In genomic region chr16:29802416-29802935, GRCh38 we compare ENCODE assay signal across 12 cellular contexts. TPM values are rescaled to one million over a fixed set of nuclear protein-coding genes. Genes with fewer than 3 reads are reported as not detected.
A peak's percentile ranks its signal among the peaks of the same experiment; 100 is the strongest.
DNase-seq lines count a peak whose midpoint lies in the region; ATAC-seq, FAIRE-seq and TF ChIP-seq lines count a peak whose summit lies in the region.
"Had no signal": no experiment of that assay in that cellular context is flagged by ENCODE, and none has a peak within 500 bp of the region (broad histone marks: within the 10 kb centered on the region; RNA-seq: fewer than 3 reads in every experiment).

No MANE protein-coding gene starts in this region.

- H4K20me1 ChIP-seq in BLaER1 treated with 17β-estradiol and CSF1 and Interleukin-3, amounts not matched to agents 10 nM and 100 nM, result peaks cover 0 to 10% (median 0%) of the 10 kb centered on the region in 11 experiments; a peak in 3 of 22 replicates
- no peaks in the 10 kb centered on the region for H4K20me1 ChIP-seq in SK-N-SH (ENCODE audit: insufficient read depth)

- POLR2A ChIA-PET in CD8-positive, alpha-beta memory T cell (lab: Charles Lee), result interaction anchor here (0.6 to 2.9 kb wide), 4 partner anchors 8 to 73 kb away, joined by 3 to 9 read pairs (median 4); partner anchors contain the start of genes C16orf54 and KIF22
- POLR2A ChIA-PET in WTC11 (lab: Charles Lee), result interaction anchor here (1.0 to 1.1 kb wide), 2 partner anchors 12 to 13 kb away, joined by 3 to 5 read pairs; partner anchors contain the start of gene PAGR1
- POLR2A ChIA-PET in naive thymus-derived CD8-positive, alpha-beta T cell (lab: Charles Lee), result interaction anchor here (0.9 to 11.2 kb wide), 8 partner anchors 10 to 101 kb away, joined by 4 to 240 read pairs (median 18); partner anchors contain the start of genes C16orf54, KIF22 and PAGR1
- POLR2A ChIA-PET in SK-N-SH (lab: Yijun Ruan, JAX), result interaction anchor here (4.0 kb wide), 1 partner anchor 12 kb away, joined by 19 read pairs; the partner anchor contains the start of gene KIF22

- peaks cover 22 to 38% (median 28%) of the 10 kb centered on the region in 10 experiments for H3K4me1 ChIP-seq in BLaER1 treated with 17β-estradiol and CSF1 and Interleukin-3, amounts not matched to agents 10 nM and 100 nM
- peaks cover 11% of the 10 kb centered on the region for H3K4me1 ChIP-seq in CD8-positive, alpha-beta memory T cell (ENCODE audit: insufficient read depth, low read length)
- peaks cover 0 to 10% of the 10 kb centered on the region in 2 experiments; a peak in 1 of 4 replicates for H3K4me1 ChIP-seq in SK-N-SH (ENCODE audit: control insufficient read depth in 1 of 2, insufficient read depth in 2 of 2, low read depth in 1 of 2, low read length in 1 of 2)

- H3K36me3 Mint-ChIP-seq in CD8-positive, alpha-beta memory T cell, result peaks cover 5 to 56% (median 7%) of the 10 kb centered on the region in 3 donors
- H3K36me3 Mint-ChIP-seq in WTC11, result peaks cover 47% of the 10 kb centered on the region
- peaks cover 7 to 42% (median 16%) of the 10 kb centered on the region in 3 donors for H3K36me3 Mint-ChIP-seq in naive thymus-derived CD8-positive, alpha-beta T cell

- no peak for TF ChIP-seq RAD21 in SK-N-SH (IDR thresholded peaks at IDR 0.05; ENCODE audit: low read length)

- no peaks in the 10 kb centered on the region for H3K27me3 ChIP-seq in BLaER1 treated with 17β-estradiol and CSF1 and Interleukin-3, amounts not matched to agents 10 nM and 100 nM
- no peaks in the 10 kb centered on the region for H3K27me3 ChIP-seq in CD8-positive, alpha-beta memory T cell (ENCODE audit: insufficient read depth, low read length, poor library complexity, severe bottlenecking)
- H3K27me3 ChIP-seq in SK-N-SH (ENCODE audit: insufficient read depth), result no peaks in the 10 kb centered on the region

- H3K36me3 ChIP-seq in BLaER1 treated with 17β-estradiol and CSF1 and Interleukin-3, amounts not matched to agents 10 nM and 100 nM, result peaks cover 33 to 75% (median 63%) of the 10 kb centered on the region in 11 experiments
- H3K36me3 ChIP-seq in CD8-positive, alpha-beta memory T cell (ENCODE audit: insufficient read depth, low read length), result peaks cover 32% of the 10 kb centered on the region
- H3K36me3 ChIP-seq in SK-N-SH (replicated peaks in 1 of 2; ENCODE audit: control insufficient read depth in 1 of 2, insufficient read depth in 2 of 2, low read length in 1 of 2), result peaks cover 15 to 41% of the 10 kb centered on the region in 2 experiments

- no peaks in the 10 kb centered on the region for H3K9me3 Mint-ChIP-seq in CD8-positive, alpha-beta memory T cell
- H3K9me3 Mint-ChIP-seq in WTC11, result no peaks in the 10 kb centered on the region
- no peaks in the 10 kb centered on the region for H3K9me3 Mint-ChIP-seq in naive thymus-derived CD8-positive, alpha-beta T cell

- no peak for FAIRE-seq in RCC 7860 (lab: Jason Lieb, UNC)

- H3K4me3 ChIP-seq in BLaER1 treated with 17β-estradiol and CSF1 and Interleukin-3, amounts not matched to agents 10 nM and 100 nM, result no peak overlapping the region
- no peak overlapping the region for H3K4me3 ChIP-seq in CD8-positive, alpha-beta memory T cell (ENCODE audit: low read length)
- H3K4me3 ChIP-seq in SK-N-SH (ENCODE audit: low read depth in 2 of 2, low read length in 1 of 2), result no peak overlapping the region

- no peak for TF ChIP-seq EP300 in SK-N-SH (IDR thresholded peaks at IDR 0.05; ENCODE audit: borderline replicate concordance in 1 of 2, low read depth in 1 of 2, low read length in 1 of 2)

- H3K27ac Mint-ChIP-seq in CD8-positive, alpha-beta memory T cell, result peak overlapping the region in 5 of 8 donors; percentile 57 to 94 (median 72)
- peak overlapping the region; percentile 90; the same call in 1 of the 2 replicates for H3K27ac Mint-ChIP-seq in WTC11
- peak overlapping the region in 9 of 10 donors; percentile 21 to 99 (median 78) for H3K27ac Mint-ChIP-seq in naive thymus-derived CD8-positive, alpha-beta T cell

- H3K9me2 ChIP-seq in SK-N-SH, result no peaks in the 10 kb centered on the region

- no peaks in the 10 kb centered on the region for H3K27me3 Mint-ChIP-seq in CD8-positive, alpha-beta memory T cell
- no peaks in the 10 kb centered on the region for H3K27me3 Mint-ChIP-seq in WTC11 (ENCODE audit: low read depth)
- H3K27me3 Mint-ChIP-seq in naive thymus-derived CD8-positive, alpha-beta T cell, result peaks cover 0 to 1% (median 0%) of the 10 kb centered on the region in 5 donors

- H3K4me1 Mint-ChIP-seq in CD8-positive, alpha-beta memory T cell, result peaks cover 16 to 20% (median 17%) of the 10 kb centered on the region in 3 donors
- H3K4me1 Mint-ChIP-seq in WTC11, result peaks cover 22% of the 10 kb centered on the region
- peaks cover 13 to 22% (median 18%) of the 10 kb centered on the region in 4 donors for H3K4me1 Mint-ChIP-seq in naive thymus-derived CD8-positive, alpha-beta T cell

- peaks cover 25% of the 10 kb centered on the region for H3F3A ChIP-seq in SK-N-SH (replicated peaks; ENCODE audit: insufficient read depth)

- peak overlapping the region in 3 of 11 experiments; percentile 2 to 98 (median 96); a peak in 4 of 22 replicates for H3K27ac ChIP-seq in BLaER1 treated with 17β-estradiol and CSF1 and Interleukin-3, amounts not matched to agents 10 nM and 100 nM
- H3K27ac ChIP-seq in CD8-positive, alpha-beta memory T cell (ENCODE audit: low read depth, low read length), result no peak overlapping the region
- H3K27ac ChIP-seq in SK-N-SH (ENCODE audit: low read depth in 2 of 2, low read length in 1 of 2), result no peak overlapping the region

- H3K9ac ChIP-seq in BLaER1 treated with 17β-estradiol and CSF1 and Interleukin-3, amounts not matched to agents 10 nM and 100 nM, result peak overlapping the region in 4 of 11 experiments; percentile 34 to 95 (median 64); a peak in 6 of 22 replicates
- H3K9ac ChIP-seq in SK-N-SH, result no peak overlapping the region

- 97% methylated on average over 7 of the region's 8 CpGs for WGBS in SK-N-SH (ENCODE audit: low lambda C conversion rate)

- H3K9me3 ChIP-seq in BLaER1 treated with 17β-estradiol and CSF1 and Interleukin-3, amounts not matched to agents 10 nM and 100 nM (replicated peaks in 1 of 11), result no peaks in the 10 kb centered on the region
- no peaks in the 10 kb centered on the region for H3K9me3 ChIP-seq in CD8-positive, alpha-beta memory T cell (ENCODE audit: low read length)
- H3K9me3 ChIP-seq in SK-N-SH, result no peaks in the 10 kb centered on the region

- peak overlapping the region in 2 of 7 donors; percentile 28 to 91 for H3K4me3 Mint-ChIP-seq in CD8-positive, alpha-beta memory T cell
- no peak overlapping the region for H3K4me3 Mint-ChIP-seq in WTC11
- H3K4me3 Mint-ChIP-seq in naive thymus-derived CD8-positive, alpha-beta T cell, result peak overlapping the region in 4 of 10 donors; percentile 14 to 40 (median 32)

- CTCF ChIA-PET in CD8-positive, alpha-beta memory T cell (lab: Charles Lee), result interaction anchor here (1.6 to 7.5 kb wide), 6 partner anchors 12 to 102 kb away, joined by 4 to 42 read pairs (median 17); partner anchors contain the start of genes KIF22 and PAGR1
- CTCF ChIA-PET in WTC11 (lab: Charles Lee) (interaction anchor here (0.7 to 2.8 kb wide), 3 partner anchors 13 to 1098 kb away, joined by 3 to 11 read pairs (median 3); partner anchors contain the start of gene PAGR1), SK-N-SH (lab: Yijun Ruan, JAX) (interaction anchor here (1.2 to 1.9 kb wide), 5 partner anchors 10 to 229 kb away, joined by 4 to 9 read pairs (median 5); partner anchors contain the start of genes KIF22, PAGR1 and TLCD3B)

- ATAC-seq in WTC11, result no peak
- no peak for ATAC-seq in naive thymus-derived CD8-positive, alpha-beta T cell
- ATAC-seq: left colon, right cardiac atrium, SK-N-SH treated with all-trans-retinoic acid at 6 μM for 48 hours had no signal

- peak overlapping the region in 10 of 11 experiments; percentile 77 to 99 (median 94); a peak in 12 of 22 replicates for H3K4me2 ChIP-seq in BLaER1 treated with 17β-estradiol and CSF1 and Interleukin-3, amounts not matched to agents 10 nM and 100 nM
- no peak overlapping the region for H3K4me2 ChIP-seq in SK-N-SH

- no peak for TF ChIP-seq CTCF in WTC11 (IDR thresholded peaks at IDR 0.05)
- TF ChIP-seq CTCF in SK-N-SH (IDR thresholded peaks at IDR 0.05), result no peak

- H2AFZ ChIP-seq in SK-N-SH (ENCODE audit: low read depth), result no peak overlapping the region

- DNase-seq in CD8-positive, alpha-beta memory T cell, result no peak
- DNase-seq in WTC11 (ENCODE audit: low spot score) (no peak), dermis blood vessel endothelial cell (no peak), SK-N-SH (no peak), RCC 7860 (ENCODE audit: low spot score) (no peak)
- no peak for DNase-seq in naive thymus-derived CD8-positive, alpha-beta T cell
- DNase-seq: left colon, NCI-H1694 treated with DMSO at 0.1 percent for 48 hours, NCI-H524 had no signal

- H3K79me2 ChIP-seq in SK-N-SH (ENCODE audit: insufficient read depth), result peaks cover 4% of the 10 kb centered on the region

RNA-seq across cellular contexts. Expression of gene MAZ, which starts 3.9 kb away (rescaled TPM):
- 100 to 1,000 TPM; 455 to 478 TPM for total RNA-seq in CD8-positive, alpha-beta memory T cell
- polyA plus RNA-seq in CD8-positive, alpha-beta memory T cell, result 85.7 TPM
- 392 to 405 TPM (median 395 TPM) in 3 replicates for total RNA-seq in WTC11 (2021)
- total RNA-seq in naive thymus-derived CD8-positive, alpha-beta T cell, result 100 to 1,000 TPM; 278 to 282 TPM
- 10 to 100 TPM; 50.3 to 74.6 (median 58.8) TPM for polyA plus RNA-seq in naive thymus-derived CD8-positive, alpha-beta T cell
- total RNA-seq in dermis blood vessel endothelial cell, result 130 and 265 TPM in 2 replicates
- 117 and 163 TPM in 2 replicates for polyA plus RNA-seq in SK-N-SH (2012; rRNA removed)
- 77.9 and 147 TPM in 2 replicates for polyA plus RNA-seq in SK-N-SH (2012; cell fraction: cytosol; rRNA removed)
- polyA plus RNA-seq in SK-N-SH (2012; cell fraction: nucleus; rRNA removed), result 131 and 155 TPM in 2 replicates

RNA-seq across cellular contexts. Expression of gene PRRT2, which starts 9.5 kb away (rescaled TPM):
- 1 to 10 TPM; 1.2 to 1.3 TPM for total RNA-seq in CD8-positive, alpha-beta memory T cell
- 0.18 TPM for polyA plus RNA-seq in CD8-positive, alpha-beta memory T cell
- total RNA-seq in WTC11 (2021), result 20.5 to 25.3 TPM (median 23.6 TPM) in 3 replicates
- 1 to 10 TPM; 1.5 to 1.6 TPM for total RNA-seq in naive thymus-derived CD8-positive, alpha-beta T cell
- polyA plus RNA-seq in naive thymus-derived CD8-positive, alpha-beta T cell, result under 1 TPM in 2 of 3 donors, not detected in 1; 0.14 to 0.21 TPM
- 0.68 TPM in 1 of 2 replicates, not detected in the other for total RNA-seq in dermis blood vessel endothelial cell
- 28.1 and 29.3 TPM in 2 replicates for polyA plus RNA-seq in SK-N-SH (2012; rRNA removed)
- polyA plus RNA-seq in SK-N-SH (2012; cell fraction: cytosol; rRNA removed), result 2.3 and 3.4 TPM in 2 replicates
- polyA plus RNA-seq in SK-N-SH (2012; cell fraction: nucleus; rRNA removed), result 256 and 346 TPM in 2 replicates

RNA-seq across cellular contexts. Expression of gene KIF22, which starts 11.9 kb away (rescaled TPM):
- total RNA-seq in CD8-positive, alpha-beta memory T cell, result 100 to 1,000 TPM; 118 to 131 TPM
- polyA plus RNA-seq in CD8-positive, alpha-beta memory T cell, result 61.2 TPM
- 165 to 182 TPM (median 175 TPM) in 3 replicates for total RNA-seq in WTC11 (2021)
- total RNA-seq in naive thymus-derived CD8-positive, alpha-beta T cell, result 10 to 100 TPM; 79.6 to 84.6 TPM
- 10 to 100 TPM; 36.9 to 45.4 (median 39.6) TPM for polyA plus RNA-seq in naive thymus-derived CD8-positive, alpha-beta T cell
- total RNA-seq in dermis blood vessel endothelial cell, result 26.7 and 76.9 TPM in 2 replicates
- 63.8 and 64.1 TPM in 2 replicates for polyA plus RNA-seq in SK-N-SH (2012; rRNA removed)
- polyA plus RNA-seq in SK-N-SH (2012; cell fraction: cytosol; rRNA removed), result 25.9 and 37.8 TPM in 2 replicates
- 200 and 291 TPM in 2 replicates for polyA plus RNA-seq in SK-N-SH (2012; cell fraction: nucleus; rRNA removed)

RNA-seq across cellular contexts. Expression of gene PAGR1, which starts 13.5 kb away (rescaled TPM):
- total RNA-seq in CD8-positive, alpha-beta memory T cell, result 10 to 100 TPM; 41.9 to 44.3 TPM
- 53.1 TPM for polyA plus RNA-seq in CD8-positive, alpha-beta memory T cell
- 60.1 to 69.0 TPM (median 66.8 TPM) in 3 replicates for total RNA-seq in WTC11 (2021)
- 10 to 100 TPM; 31.3 to 35.9 TPM for total RNA-seq in naive thymus-derived CD8-positive, alpha-beta T cell
- 10 to 100 TPM; 51.4 to 57.5 (median 55.5) TPM for polyA plus RNA-seq in naive thymus-derived CD8-positive, alpha-beta T cell
- total RNA-seq in dermis blood vessel endothelial cell, result 23.5 and 30.1 TPM in 2 replicates
- 48.5 and 57.7 TPM in 2 replicates for polyA plus RNA-seq in SK-N-SH (2012; rRNA removed)
- 21.6 and 26.9 TPM in 2 replicates for polyA plus RNA-seq in SK-N-SH (2012; cell fraction: cytosol; rRNA removed)
- polyA plus RNA-seq in SK-N-SH (2012; cell fraction: nucleus; rRNA removed), result 270 and 364 TPM in 2 replicates

RNA-seq across cellular contexts. Expression of gene MVP, which starts 17.8 kb away (rescaled TPM):
- 10 to 100 TPM; 54.5 to 55.4 TPM for total RNA-seq in CD8-positive, alpha-beta memory T cell
- 155 TPM for polyA plus RNA-seq in CD8-positive, alpha-beta memory T cell
- total RNA-seq in WTC11 (2021), result 8.9 to 10.8 TPM (median 10.0 TPM) in 3 replicates
- total RNA-seq in naive thymus-derived CD8-positive, alpha-beta T cell, result 100 to 1,000 TPM; 123 to 132 TPM
- 100 to 1,000 TPM; 120 to 160 (median 134) TPM for polyA plus RNA-seq in naive thymus-derived CD8-positive, alpha-beta T cell
- total RNA-seq in dermis blood vessel endothelial cell, result 222 and 262 TPM in 2 replicates
- 198 and 222 TPM in 2 replicates for polyA plus RNA-seq in SK-N-SH (2012; rRNA removed)
- polyA plus RNA-seq in SK-N-SH (2012; cell fraction: cytosol; rRNA removed), result 70.0 and 100 TPM in 2 replicates
- polyA plus RNA-seq in SK-N-SH (2012; cell fraction: nucleus; rRNA removed), result 460 and 509 TPM in 2 replicates
